ENCODE assay signal across 10 cellular contexts in genomic region chr3:87793322-87793877, GRCh38. TPM values are rescaled to one million over a fixed set of nuclear protein-coding genes. Genes with fewer than 3 reads are reported as not detected.
DNase-seq lines count a peak whose midpoint lies in the region; ATAC-seq and TF ChIP-seq lines count a peak whose summit lies in the region.
"Had no signal": no experiment of that assay in that cellular context is flagged by ENCODE, and none has a peak within 500 bp of the region (broad histone marks: within the 10 kb centered on the region; RNA-seq: fewer than 3 reads in every experiment).

No MANE protein-coding gene starts in this region.

- H3K36me3 ChIP-seq in right atrium auricular region (no peaks in the 10 kb centered on the region), colonic mucosa (no peaks in the 10 kb centered on the region)
- H3K36me3 ChIP-seq in naive thymus-derived CD4-positive, alpha-beta T cell (ENCODE audit: control insufficient read depth in 2 of 3, insufficient read depth in 3 of 3, low read length in 3 of 3), result no peaks in the 10 kb centered on the region

- H3K27ac ChIP-seq in right atrium auricular region (peak overlapping the region; percentile 48 to 58), colonic mucosa (no peak overlapping the region)
- H3K27ac ChIP-seq in naive thymus-derived CD4-positive, alpha-beta T cell (ENCODE audit: low read depth, low read length), result no peak overlapping the region

- H3K9me3 Mint-ChIP-seq in naive thymus-derived CD4-positive, alpha-beta T cell, result peaks cover 0 to 6% (median 0%) of the 10 kb centered on the region in 11 donors

- TF ChIP-seq CTCF in right atrium auricular region (IDR thresholded peaks at IDR 0.05) (no peak), colonic mucosa (IDR thresholded peaks at IDR 0.05) (no peak)

- H3K27me3 Mint-ChIP-seq in naive thymus-derived CD4-positive, alpha-beta T cell, result peaks cover 73 to 83% (median 80%) of the 10 kb centered on the region in 5 donors

- H3K4me3 ChIP-seq in right atrium auricular region, result peak overlapping the region in 1 of 2 donors; percentile 47
- peak overlapping the region; percentile 22 for H3K4me3 ChIP-seq in colonic mucosa
- no peak overlapping the region for H3K4me3 ChIP-seq in naive thymus-derived CD4-positive, alpha-beta T cell (ENCODE audit: low read length)

- ATAC-seq in left ventricle myocardium superior, result no peak
- ATAC-seq in naive thymus-derived CD4-positive, alpha-beta T cell, result peak; percentile 36
- no peak for ATAC-seq in HG03520 (IDR thresholded peaks at IDR 0.05; ENCODE audit: unreplicated experiment)

- no peak overlapping the region for H3K27ac Mint-ChIP-seq in naive thymus-derived CD4-positive, alpha-beta T cell

- no peaks in the 10 kb centered on the region for H3K9me3 ChIP-seq in right atrium auricular region
- H3K9me3 ChIP-seq in colonic mucosa, result no peaks in the 10 kb centered on the region
- no peaks in the 10 kb centered on the region for H3K9me3 ChIP-seq in naive thymus-derived CD4-positive, alpha-beta T cell (ENCODE audit: control insufficient read depth in 2 of 3, low read length in 3 of 3)

- no peaks in the 10 kb centered on the region for H3K36me3 Mint-ChIP-seq in naive thymus-derived CD4-positive, alpha-beta T cell

- H3K4me1 ChIP-seq in right atrium auricular region (no peaks in the 10 kb centered on the region), colonic mucosa (no peaks in the 10 kb centered on the region)
- H3K4me1 ChIP-seq in naive thymus-derived CD4-positive, alpha-beta T cell (ENCODE audit: control insufficient read depth in 2 of 2, insufficient read depth in 2 of 2, low read length in 2 of 2), result no peaks in the 10 kb centered on the region

- peaks cover 18 to 31% (median 23%) of the 10 kb centered on the region in 7 donors for H3K4me1 Mint-ChIP-seq in naive thymus-derived CD4-positive, alpha-beta T cell

- H3K9ac ChIP-seq in colonic mucosa (ENCODE audit: low read depth in 2 of 2, low read length in 2 of 2), result no peak overlapping the region

- H3K4me3 Mint-ChIP-seq in naive thymus-derived CD4-positive, alpha-beta T cell, result peak overlapping the region; percentile 4 to 86 (median 56)

- DNase-seq in right atrium auricular region (ENCODE audit: low spot score) (no peak), left ventricle myocardium superior (no peak), colonic mucosa (no peak), NCI-H1694 (lab: John Stamatoyannopoulos, UW) (no peak), NCI-H1092 treated with DMSO at 0.1 percent for 48 hours (lab: John Stamatoyannopoulos, UW) (no peak), NCI-H2227 (lab: John Stamatoyannopoulos, UW; ENCODE audit: unreplicated experiment) (no peak)
- DNase-seq in naive thymus-derived CD4-positive, alpha-beta T cell, result no peak
- DNase-seq: NCI-H1417 treated with DMSO at 0.1 percent for 48 hours; stimulated activated CD4-positive, alpha-beta T cell treated with anti-CD3 and anti-CD28 coated beads, Interleukin-2, amount 100 ng/mL, for 48 hours had no signal

- intact Hi-C loops in left ventricle myocardium superior (cut with micrococcal nuclease), result no loop called here
- intact Hi-C loops in colonic mucosa (cut with DNase I), result no loop called here
- intact Hi-C loops in naive thymus-derived CD4-positive, alpha-beta T cell (cut with micrococcal nuclease), result no loop called here

- POLR2A ChIA-PET in naive thymus-derived CD4-positive, alpha-beta T cell (lab: Charles Lee), result no interaction called here

- CTCF ChIA-PET in naive thymus-derived CD4-positive, alpha-beta T cell (lab: Charles Lee), result no interaction called here

- H3K27me3 ChIP-seq in right atrium auricular region (no peaks in the 10 kb centered on the region), colonic mucosa (peaks cover 14% of the 10 kb centered on the region)
- H3K27me3 ChIP-seq in naive thymus-derived CD4-positive, alpha-beta T cell (ENCODE audit: control insufficient read depth in 2 of 2, insufficient read depth in 2 of 2, low read length in 2 of 2), result peaks cover 0 to 6% of the 10 kb centered on the region in 2 donors

RNA-seq across cellular contexts. Expression of gene HTR1F, which starts 0.9 kb away (rescaled TPM):
- total RNA-seq in right atrium auricular region (under 1 TPM; 0.26 to 0.43 TPM), left ventricle myocardium superior (0.17 TPM), colonic mucosa (under 1 TPM in 1 of 2 donors, not detected in 1; 0.12 TPM)
- under 1 TPM in 2 of 5 experiments, not detected in 3; 0.08 to 0.47 TPM for total RNA-seq in naive thymus-derived CD4-positive, alpha-beta T cell
- not detected for polyA plus RNA-seq in naive thymus-derived CD4-positive, alpha-beta T cell

Comparison
In these comparisons a context has a peak if more than half of its experiments do, and no peak if none do; other contexts are left out.
1. H3K27ac ChIP-seq: peak in right atrium auricular region (2 of 2); none in colonic mucosa (single experiment) and naive thymus-derived CD4-positive, alpha-beta T cell (single experiment).